In the genomic region with DNA sequence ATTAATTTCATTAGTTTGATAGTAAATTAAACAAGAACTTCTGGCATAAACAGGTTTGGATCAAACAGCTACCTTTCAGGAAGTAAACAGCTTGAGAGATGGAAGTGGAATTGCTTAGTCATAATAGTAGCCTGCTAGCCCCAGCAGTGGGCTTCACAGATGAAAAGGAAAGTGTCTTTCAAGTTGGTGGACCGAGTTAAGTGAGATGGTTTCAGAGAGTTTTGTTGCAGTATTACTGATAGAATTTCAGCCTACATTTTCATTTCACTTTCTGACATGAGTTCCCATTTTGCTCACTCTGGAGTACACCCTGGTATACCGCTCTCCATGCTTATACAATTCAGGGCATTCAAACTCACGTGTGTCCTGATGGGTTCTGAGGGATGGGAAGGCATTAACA, we compare ENCODE assay signal across 12 cellular contexts. TPM values are rescaled to one million over a fixed set of nuclear protein-coding genes. Genes with fewer than 3 reads are reported as not detected.
DNase-seq lines count a peak whose midpoint lies in the region; ATAC-seq, FAIRE-seq and TF ChIP-seq lines count a peak whose summit lies in the region.
"Had no signal": no experiment of that assay in that cellular context is flagged by ENCODE, and none has a peak within 500 bp of the region (broad histone marks: within the 10 kb centered on the region; RNA-seq: fewer than 3 reads in every experiment).

No MANE protein-coding gene starts in this region.

- CTCF ChIA-PET in CD8-positive, alpha-beta memory T cell (lab: Charles Lee): interaction anchor here (0.9 kb wide), 1 partner anchor 131 kb away, joined by 3 read pairs; no protein-coding TSS in a partner anchor
- CTCF ChIA-PET in activated CD4-positive, alpha-beta memory T cell treated with anti-CD3 and anti-CD28 coated beads, Interleukin-2, amount 10 ng/mL, durations not matched to agents 7 days and 5 days (lab: Charles Lee): interaction anchor here (0.9 to 1.6 kb wide), 3 partner anchors 16 to 168 kb away, joined by 3 to 4 read pairs (median 4); partner anchors contain the start of gene MED25

- ATAC-seq in GM18498 (IDR thresholded peaks at IDR 0.05; ENCODE audit: unreplicated experiment): no peak
- ATAC-seq: heart left ventricle had no signal

- peaks cover 0 to 4% of the 10 kb centered on the region in 2 donors for H3K27me3 Mint-ChIP-seq in CD8-positive, alpha-beta memory T cell
- H3K27me3 Mint-ChIP-seq in IgD-negative memory B cell (no peaks in the 10 kb centered on the region), nephron progenitor cell (ENCODE audit: low read depth, poor library complexity) (peaks cover 2% of the 10 kb centered on the region)
- H3K27me3 Mint-ChIP-seq in activated CD4-positive, alpha-beta memory T cell treated with anti-CD3 and anti-CD28 coated beads, Interleukin-2, amount 10 ng/mL, durations not matched to agents 7 days and 5 days: peaks cover 18% of the 10 kb centered on the region

- H3K36me3 Mint-ChIP-seq in CD8-positive, alpha-beta memory T cell: peaks cover 0 to 10% (median 0%) of the 10 kb centered on the region in 3 donors
- H3K36me3 Mint-ChIP-seq in IgD-negative memory B cell: no peaks in the 10 kb centered on the region
- peaks cover 10% of the 10 kb centered on the region for H3K36me3 Mint-ChIP-seq in activated CD4-positive, alpha-beta memory T cell treated with anti-CD3 and anti-CD28 coated beads, Interleukin-2, amount 10 ng/mL, durations not matched to agents 7 days and 5 days (ENCODE audit: low read depth)
- H3K36me3 Mint-ChIP-seq in nephron progenitor cell (ENCODE audit: low read depth): peaks cover 46% of the 10 kb centered on the region

- H3K27me3 ChIP-seq in CD8-positive, alpha-beta memory T cell (ENCODE audit: insufficient read depth, low read length, poor library complexity, severe bottlenecking): no peaks in the 10 kb centered on the region
- H3K27me3 ChIP-seq: brain microvascular endothelial cell, heart left ventricle had no signal

- no peak overlapping the region for H3K4me3 ChIP-seq in CD8-positive, alpha-beta memory T cell (ENCODE audit: low read length)
- H3K4me3 ChIP-seq: heart left ventricle, left ventricle myocardium inferior had no signal

- H3K27ac Mint-ChIP-seq in CD8-positive, alpha-beta memory T cell: peak overlapping the region in 3 of 8 donors; percentile 22 to 90 (median 89)
- H3K27ac Mint-ChIP-seq in IgD-negative memory B cell (peak overlapping the region in 2 of 3 donors; percentile 82 to 90), nephron progenitor cell (no peak overlapping the region)
- peak overlapping the region; percentile 37 for H3K27ac Mint-ChIP-seq in activated CD4-positive, alpha-beta memory T cell treated with anti-CD3 and anti-CD28 coated beads, Interleukin-2, amount 10 ng/mL, durations not matched to agents 7 days and 5 days

- H3K36me3 ChIP-seq in CD8-positive, alpha-beta memory T cell (ENCODE audit: insufficient read depth, low read length): no peaks in the 10 kb centered on the region
- H3K36me3 ChIP-seq: brain microvascular endothelial cell, heart left ventricle, left ventricle myocardium inferior had no signal

- H3K4me1 Mint-ChIP-seq in CD8-positive, alpha-beta memory T cell: peaks cover 38 to 48% (median 38%) of the 10 kb centered on the region in 3 donors
- H3K4me1 Mint-ChIP-seq in IgD-negative memory B cell: peaks cover 24 to 43% (median 31%) of the 10 kb centered on the region in 3 donors
- peaks cover 41% of the 10 kb centered on the region for H3K4me1 Mint-ChIP-seq in activated CD4-positive, alpha-beta memory T cell treated with anti-CD3 and anti-CD28 coated beads, Interleukin-2, amount 10 ng/mL, durations not matched to agents 7 days and 5 days
- peaks cover 28% of the 10 kb centered on the region for H3K4me1 Mint-ChIP-seq in nephron progenitor cell

- DNase-seq in CD8-positive, alpha-beta memory T cell: no peak
- DNase-seq in activated CD4-positive, alpha-beta memory T cell treated with anti-CD3 and anti-CD28 coated beads, Interleukin-2, amount 10 ng/mL, durations not matched to agents 7 days and 5 days: no peak
- DNase-seq in nephron progenitor cell: no peak
- no peak for DNase-seq in frontal cortex (ENCODE audit: low spot score in 2 of 2)
- DNase-seq in NCI-H2081 treated with DMSO at 0.1 percent for 48 hours (lab: John Stamatoyannopoulos, UW): no peak
- DNase-seq: activated CD8-positive, alpha-beta memory T cell treated with anti-CD3 and anti-CD28 coated beads, Interleukin-2, amount 50 U/mL, for 4 hours; heart left ventricle; left ventricle myocardium inferior; NCI-H187 treated with DMSO at 0.1 percent for 48 hours had no signal

- FAIRE-seq in frontal cortex (lab: Jason Lieb, UNC): no peak

- peaks cover 30% of the 10 kb centered on the region for H3K4me1 ChIP-seq in CD8-positive, alpha-beta memory T cell (ENCODE audit: insufficient read depth, low read length)

- no peak overlapping the region for H3K27ac ChIP-seq in CD8-positive, alpha-beta memory T cell (ENCODE audit: low read depth, low read length)
- H3K27ac ChIP-seq: brain microvascular endothelial cell, heart left ventricle, left ventricle myocardium inferior had no signal

- H3K4me3 Mint-ChIP-seq in CD8-positive, alpha-beta memory T cell: peak overlapping the region in 5 of 7 donors; percentile 4 to 95 (median 57)
- peak overlapping the region in 3 of 4 donors; percentile 72 to 97 (median 77) for H3K4me3 Mint-ChIP-seq in IgD-negative memory B cell
- H3K4me3 Mint-ChIP-seq in activated CD4-positive, alpha-beta memory T cell treated with anti-CD3 and anti-CD28 coated beads, Interleukin-2, amount 10 ng/mL, durations not matched to agents 7 days and 5 days: peak overlapping the region; percentile 54
- peak overlapping the region; percentile 19 for H3K4me3 Mint-ChIP-seq in nephron progenitor cell

- H3K9me3 Mint-ChIP-seq in CD8-positive, alpha-beta memory T cell: no peaks in the 10 kb centered on the region
- H3K9me3 Mint-ChIP-seq in IgD-negative memory B cell: peaks cover 0 to 3% (median 0%) of the 10 kb centered on the region in 3 donors
- H3K9me3 Mint-ChIP-seq in activated CD4-positive, alpha-beta memory T cell treated with anti-CD3 and anti-CD28 coated beads, Interleukin-2, amount 10 ng/mL, durations not matched to agents 7 days and 5 days: peaks cover 5% of the 10 kb centered on the region
- peaks cover 26% of the 10 kb centered on the region for H3K9me3 Mint-ChIP-seq in nephron progenitor cell

- POLR2A ChIA-PET in CD8-positive, alpha-beta memory T cell (lab: Charles Lee): interaction anchor here (1.1 kb wide), 1 partner anchor 21 kb away, joined by 4 read pairs; no protein-coding TSS in a partner anchor
- POLR2A ChIA-PET in activated CD4-positive, alpha-beta memory T cell treated with anti-CD3 and anti-CD28 coated beads, Interleukin-2, amount 10 ng/mL, durations not matched to agents 7 days and 5 days (lab: Charles Lee): interaction anchor here (0.9 to 1.9 kb wide), 3 partner anchors 20 to 80 kb away, joined by 3 to 4 read pairs (median 3); partner anchors contain the start of genes AKT1S1, ATF5 and NUP62

- no peak for TF ChIP-seq CTCF in nephron progenitor cell (IDR thresholded peaks at IDR 0.05)

- no peaks in the 10 kb centered on the region for H3K9me3 ChIP-seq in CD8-positive, alpha-beta memory T cell (ENCODE audit: low read length)

RNA-seq across cellular contexts. Expression of gene PTOV1, which starts 2.0 kb away (rescaled TPM):
- total RNA-seq in CD8-positive, alpha-beta memory T cell: 10 to 100 TPM; 91.9 to 93.7 TPM
- 47.7 TPM for polyA plus RNA-seq in CD8-positive, alpha-beta memory T cell
- polyA plus RNA-seq in IgD-negative memory B cell: 45.0 TPM
- 10 to 100 TPM; 69.3 to 71.7 TPM for total RNA-seq in activated CD4-positive, alpha-beta memory T cell treated with anti-CD3 and anti-CD28 coated beads, Interleukin-2, amount 10 ng/mL, durations not matched to agents 7 days and 5 days
- total RNA-seq in frontal cortex: 109 TPM

RNA-seq across cellular contexts. Expression of gene PNKP, which starts 18.4 kb away (rescaled TPM):
- 10 to 100 TPM; 91.6 to 98.7 TPM for total RNA-seq in CD8-positive, alpha-beta memory T cell
- polyA plus RNA-seq in CD8-positive, alpha-beta memory T cell: 28.4 TPM
- 56.3 TPM for polyA plus RNA-seq in IgD-negative memory B cell
- 100 to 1,000 TPM; 121 to 129 TPM for total RNA-seq in activated CD4-positive, alpha-beta memory T cell treated with anti-CD3 and anti-CD28 coated beads, Interleukin-2, amount 10 ng/mL, durations not matched to agents 7 days and 5 days
- 23.2 TPM for total RNA-seq in frontal cortex

RNA-seq across cellular contexts. Expression of gene AKT1S1, which starts 28.2 kb away (rescaled TPM):
- total RNA-seq in CD8-positive, alpha-beta memory T cell: 10 to 100 TPM; 32.8 to 33.6 TPM
- 4.7 TPM for polyA plus RNA-seq in CD8-positive, alpha-beta memory T cell
- 5.0 TPM for polyA plus RNA-seq in IgD-negative memory B cell
- 10 to 100 TPM; 20.2 to 23.0 TPM for total RNA-seq in activated CD4-positive, alpha-beta memory T cell treated with anti-CD3 and anti-CD28 coated beads, Interleukin-2, amount 10 ng/mL, durations not matched to agents 7 days and 5 days
- total RNA-seq in frontal cortex: 4.1 TPM

RNA-seq across cellular contexts. Expression of gene TBC1D17, which starts 28.6 kb away (rescaled TPM):
- 10 to 100 TPM; 31.7 to 33.5 TPM for total RNA-seq in CD8-positive, alpha-beta memory T cell
- polyA plus RNA-seq in CD8-positive, alpha-beta memory T cell: 16.8 TPM
- polyA plus RNA-seq in IgD-negative memory B cell: 19.1 TPM
- 10 to 100 TPM; 42.3 to 47.6 TPM for total RNA-seq in activated CD4-positive, alpha-beta memory T cell treated with anti-CD3 and anti-CD28 coated beads, Interleukin-2, amount 10 ng/mL, durations not matched to agents 7 days and 5 days
- 5.7 TPM for total RNA-seq in frontal cortex

RNA-seq across cellular contexts. Expression of gene MED25, which starts 30.8 kb away (rescaled TPM):
- 10 to 100 TPM; 42.3 to 47.2 TPM for total RNA-seq in CD8-positive, alpha-beta memory T cell
- polyA plus RNA-seq in CD8-positive, alpha-beta memory T cell: 23.7 TPM
- 54.7 TPM for polyA plus RNA-seq in IgD-negative memory B cell
- total RNA-seq in activated CD4-positive, alpha-beta memory T cell treated with anti-CD3 and anti-CD28 coated beads, Interleukin-2, amount 10 ng/mL, durations not matched to agents 7 days and 5 days: 10 to 100 TPM; 65.3 to 67.9 TPM
- 14.3 TPM for total RNA-seq in frontal cortex

Comparison
In these comparisons a context has a peak if more than half of its experiments do, and no peak if none do; other contexts are left out.
1. H3K4me3 Mint-ChIP-seq: peak in every context shown above with its lines; median percentile 77 in IgD-negative memory B cell; 57 in CD8-positive, alpha-beta memory T cell; 54 in activated CD4-positive, alpha-beta memory T cell treated with anti-CD3 and anti-CD28 coated beads, Interleukin-2, amount 10 ng/mL, durations not matched to agents 7 days and 5 days; 19 in nephron progenitor cell.